1 cellular context compared by ENCODE assay signal in the genomic region with DNA sequence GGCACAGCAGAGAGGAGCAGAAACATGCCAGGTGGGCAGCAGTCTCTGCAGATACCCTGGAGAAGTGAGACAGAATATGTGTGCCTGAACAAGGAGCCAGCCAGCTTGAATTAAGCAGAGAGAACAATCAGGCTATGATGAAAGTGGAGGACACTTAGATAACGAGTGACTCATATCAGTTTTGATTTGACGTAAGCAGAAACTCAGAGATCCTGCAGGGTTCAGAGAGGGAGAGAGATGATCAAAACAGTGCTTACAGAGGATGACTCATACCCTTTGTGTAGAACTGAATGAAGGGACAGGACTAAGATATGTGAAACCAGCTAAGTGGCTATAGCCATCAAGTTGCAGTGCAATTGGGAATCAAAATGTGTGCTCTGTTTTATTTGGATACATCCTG.
TF ChIP-seq lines count a peak whose summit lies in the region.

No MANE protein-coding gene starts in this region.

TF ChIP-seq in HEK293, 187 proteins besides CTCF, POLR2A, EP300 and RAD21 (continued from another document and continues in another):
- TF ChIP-seq, protein P1, sequence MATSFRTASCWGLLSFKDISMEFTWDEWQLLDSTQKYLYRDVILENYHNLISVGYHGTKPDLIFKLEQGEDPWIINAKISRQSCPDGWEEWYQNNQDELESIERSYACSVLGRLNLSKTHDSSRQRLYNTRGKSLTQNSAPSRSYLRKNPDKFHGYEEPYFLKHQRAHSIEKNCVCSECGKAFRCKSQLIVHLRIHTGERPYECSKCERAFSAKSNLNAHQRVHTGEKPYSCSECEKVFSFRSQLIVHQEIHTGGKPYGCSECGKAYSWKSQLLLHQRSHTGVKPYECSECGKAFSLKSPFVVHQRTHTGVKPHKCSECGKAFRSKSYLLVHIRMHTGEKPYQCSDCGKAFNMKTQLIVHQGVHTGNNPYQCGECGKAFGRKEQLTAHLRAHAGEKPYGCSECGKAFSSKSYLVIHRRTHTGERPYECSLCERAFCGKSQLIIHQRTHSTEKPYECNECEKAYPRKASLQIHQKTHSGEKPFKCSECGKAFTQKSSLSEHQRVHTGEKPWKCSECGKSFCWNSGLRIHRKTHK (tag by site-specific recombination; IDR thresholded peaks at IDR 0.05), result no peak
- no peak for TF ChIP-seq ZNF654 (tag by site-specific recombination; IDR thresholded peaks at IDR 0.05; ENCODE audit: low read depth)
- TF ChIP-seq SALL2 (tag by site-specific recombination; IDR thresholded peaks at IDR 0.05; ENCODE audit: borderline replicate concordance), result no peak
- TF ChIP-seq ZNF830 (tag by site-specific recombination; IDR thresholded peaks at IDR 0.05; ENCODE audit: low read depth), result no peak
- TF ChIP-seq ZNF248 (tag by site-specific recombination; IDR thresholded peaks at IDR 0.05), result no peak
- TF ChIP-seq GLIS2 (tag by site-specific recombination; IDR thresholded peaks at IDR 0.05), result no peak
- peak; percentile 59; the same call in 1 of the 2 replicates for TF ChIP-seq ZFP37 (tag by site-specific recombination; IDR thresholded peaks at IDR 0.05)
- TF ChIP-seq, protein P2, sequence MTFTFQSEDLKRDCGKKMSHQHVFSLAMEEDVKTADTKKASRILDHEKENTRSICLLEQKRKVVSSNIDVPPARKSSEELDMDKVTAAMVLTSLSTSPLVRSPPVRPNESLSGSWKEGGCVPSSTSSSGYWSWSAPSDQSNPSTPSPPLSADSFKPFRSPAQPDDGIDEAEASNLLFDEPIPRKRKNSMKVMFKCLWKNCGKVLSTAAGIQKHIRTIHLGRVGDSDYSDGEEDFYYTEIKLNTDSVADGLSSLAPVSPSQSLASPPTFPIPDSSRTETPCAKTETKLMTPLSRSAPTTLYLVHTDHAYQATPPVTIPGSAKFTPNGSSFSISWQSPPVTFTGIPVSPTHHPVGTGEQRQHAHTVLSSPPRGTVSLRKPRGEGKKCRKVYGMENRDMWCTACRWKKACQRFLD (tag by site-specific recombination; IDR thresholded peaks at IDR 0.05), result no peak
- TF ChIP-seq ZNF132 (tag by site-specific recombination; IDR thresholded peaks at IDR 0.05; ENCODE audit: borderline replicate concordance), result no peak
- TF ChIP-seq ZNF777 (tag by site-specific recombination; IDR thresholded peaks at IDR 0.05; ENCODE audit: borderline replicate concordance), result no peak
- no peak for TF ChIP-seq ZNF449 (tag by site-specific recombination; IDR thresholded peaks at IDR 0.05)
- no peak for TF ChIP-seq ZNF121 (tag by site-specific recombination; IDR thresholded peaks at IDR 0.05)
- TF ChIP-seq, protein P3, sequence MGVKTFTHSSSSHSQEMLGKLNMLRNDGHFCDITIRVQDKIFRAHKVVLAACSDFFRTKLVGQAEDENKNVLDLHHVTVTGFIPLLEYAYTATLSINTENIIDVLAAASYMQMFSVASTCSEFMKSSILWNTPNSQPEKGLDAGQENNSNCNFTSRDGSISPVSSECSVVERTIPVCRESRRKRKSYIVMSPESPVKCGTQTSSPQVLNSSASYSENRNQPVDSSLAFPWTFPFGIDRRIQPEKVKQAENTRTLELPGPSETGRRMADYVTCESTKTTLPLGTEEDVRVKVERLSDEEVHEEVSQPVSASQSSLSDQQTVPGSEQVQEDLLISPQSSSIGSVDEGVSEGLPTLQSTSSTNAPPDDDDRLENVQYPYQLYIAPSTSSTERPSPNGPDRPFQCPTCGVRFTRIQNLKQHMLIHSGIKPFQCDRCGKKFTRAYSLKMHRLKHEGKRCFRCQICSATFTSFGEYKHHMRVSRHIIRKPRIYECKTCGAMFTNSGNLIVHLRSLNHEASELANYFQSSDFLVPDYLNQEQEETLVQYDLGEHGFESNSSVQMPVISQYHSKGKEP (tag by site-specific recombination; IDR thresholded peaks at IDR 0.05), result no peak
- no peak for TF ChIP-seq KLF7 (tag by site-specific recombination; IDR thresholded peaks at IDR 0.05; ENCODE audit: borderline replicate concordance)
- TF ChIP-seq ZNF302 (tag by site-specific recombination; IDR thresholded peaks at IDR 0.05; ENCODE audit: low read depth), result no peak
- TF ChIP-seq PBX3 (CRISPR knock-in tag; IDR thresholded peaks at IDR 0.05), result no peak
- TF ChIP-seq ZNF354C (tag by site-specific recombination; IDR thresholded peaks at IDR 0.05; ENCODE audit: borderline replicate concordance, low read depth), result no peak
- peak; percentile 44; the same call in 1 of the 2 replicates for TF ChIP-seq ZNF692 (tag by site-specific recombination; IDR thresholded peaks at IDR 0.05)
- no peak for TF ChIP-seq GFI1B (tag by site-specific recombination; IDR thresholded peaks at IDR 0.05)
- TF ChIP-seq ZEB2 (tag by site-specific recombination; IDR thresholded peaks at IDR 0.05), result peak; percentile 75
- no peak for TF ChIP-seq ZNF416 (tag by site-specific recombination; IDR thresholded peaks at IDR 0.05)
- no peak for TF ChIP-seq ZIC2 (tag by site-specific recombination; IDR thresholded peaks at IDR 0.05)
- no peak for TF ChIP-seq ZNF280C (tag by site-specific recombination; IDR thresholded peaks at IDR 0.05)
- TF ChIP-seq, protein P4, sequence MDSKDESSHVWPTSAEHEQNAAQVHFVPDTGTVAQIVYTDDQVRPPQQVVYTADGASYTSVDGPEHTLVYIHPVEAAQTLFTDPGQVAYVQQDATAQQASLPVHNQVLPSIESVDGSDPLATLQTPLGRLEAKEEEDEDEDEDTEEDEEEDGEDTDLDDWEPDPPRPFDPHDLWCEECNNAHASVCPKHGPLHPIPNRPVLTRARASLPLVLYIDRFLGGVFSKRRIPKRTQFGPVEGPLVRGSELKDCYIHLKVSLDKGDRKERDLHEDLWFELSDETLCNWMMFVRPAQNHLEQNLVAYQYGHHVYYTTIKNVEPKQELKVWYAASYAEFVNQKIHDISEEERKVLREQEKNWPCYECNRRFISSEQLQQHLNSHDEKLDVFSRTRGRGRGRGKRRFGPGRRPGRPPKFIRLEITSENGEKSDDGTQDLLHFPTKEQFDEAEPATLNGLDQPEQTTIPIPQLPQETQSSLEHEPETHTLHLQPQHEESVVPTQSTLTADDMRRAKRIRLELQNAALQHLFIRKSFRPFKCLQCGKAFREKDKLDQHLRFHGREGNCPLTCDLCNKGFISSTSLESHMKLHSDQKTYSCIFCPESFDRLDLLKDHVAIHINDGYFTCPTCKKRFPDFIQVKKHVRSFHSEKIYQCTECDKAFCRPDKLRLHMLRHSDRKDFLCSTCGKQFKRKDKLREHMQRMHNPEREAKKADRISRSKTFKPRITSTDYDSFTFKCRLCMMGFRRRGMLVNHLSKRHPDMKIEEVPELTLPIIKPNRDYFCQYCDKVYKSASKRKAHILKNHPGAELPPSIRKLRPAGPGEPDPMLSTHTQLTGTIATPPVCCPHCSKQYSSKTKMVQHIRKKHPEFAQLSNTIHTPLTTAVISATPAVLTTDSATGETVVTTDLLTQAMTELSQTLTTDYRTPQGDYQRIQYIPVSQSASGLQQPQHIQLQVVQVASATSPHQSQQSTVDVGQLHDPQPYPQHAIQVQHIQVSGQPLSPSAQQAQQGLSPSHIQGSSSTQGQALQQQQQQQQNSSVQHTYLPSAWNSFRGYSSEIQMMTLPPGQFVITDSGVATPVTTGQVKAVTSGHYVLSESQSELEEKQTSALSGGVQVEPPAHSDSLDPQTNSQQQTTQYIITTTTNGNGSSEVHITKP (tag by site-specific recombination; IDR thresholded peaks at IDR 0.05), result 0 out of 2 replicates have a peak, but pooled peaks have one; percentile 29
- no peak for TF ChIP-seq ZNF48 (tag by site-specific recombination; IDR thresholded peaks at IDR 0.05)
- no peak for TF ChIP-seq ZNF521 (tag by site-specific recombination; IDR thresholded peaks at IDR 0.05)
- no peak for TF ChIP-seq ZNF670 (tag by site-specific recombination; IDR thresholded peaks at IDR 0.05; ENCODE audit: low read depth)
- TF ChIP-seq, protein P5, sequence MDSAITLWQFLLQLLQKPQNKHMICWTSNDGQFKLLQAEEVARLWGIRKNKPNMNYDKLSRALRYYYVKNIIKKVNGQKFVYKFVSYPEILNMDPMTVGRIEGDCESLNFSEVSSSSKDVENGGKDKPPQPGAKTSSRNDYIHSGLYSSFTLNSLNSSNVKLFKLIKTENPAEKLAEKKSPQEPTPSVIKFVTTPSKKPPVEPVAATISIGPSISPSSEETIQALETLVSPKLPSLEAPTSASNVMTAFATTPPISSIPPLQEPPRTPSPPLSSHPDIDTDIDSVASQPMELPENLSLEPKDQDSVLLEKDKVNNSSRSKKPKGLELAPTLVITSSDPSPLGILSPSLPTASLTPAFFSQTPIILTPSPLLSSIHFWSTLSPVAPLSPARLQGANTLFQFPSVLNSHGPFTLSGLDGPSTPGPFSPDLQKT (IDR thresholded peaks at IDR 0.05; ENCODE audit: borderline replicate concordance, low read depth, low read length), result no peak
- no peak for TF ChIP-seq MZF1 (tag by site-specific recombination; IDR thresholded peaks at IDR 0.05; ENCODE audit: borderline replicate concordance)
- TF ChIP-seq, protein P6, sequence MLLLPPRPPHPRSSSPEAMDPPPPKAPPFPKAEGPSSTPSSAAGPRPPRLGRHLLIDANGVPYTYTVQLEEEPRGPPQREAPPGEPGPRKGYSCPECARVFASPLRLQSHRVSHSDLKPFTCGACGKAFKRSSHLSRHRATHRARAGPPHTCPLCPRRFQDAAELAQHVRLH (tag by site-specific recombination; IDR thresholded peaks at IDR 0.05), result no peak
- 0 out of 2 replicates have a peak, but pooled peaks have one; percentile 13 for TF ChIP-seq ZBTB10 (tag by site-specific recombination; IDR thresholded peaks at IDR 0.05)
- no peak for TF ChIP-seq ZNF473 (tag by site-specific recombination; IDR thresholded peaks at IDR 0.05)
- no peak for TF ChIP-seq KLF16 (tag by site-specific recombination; IDR thresholded peaks at IDR 0.05)
- no peak for TF ChIP-seq ZNF10 (tag by site-specific recombination; IDR thresholded peaks at IDR 0.05)
- TF ChIP-seq ZNF23 (tag by site-specific recombination; IDR thresholded peaks at IDR 0.05; ENCODE audit: borderline replicate concordance), result no peak
